18 cellular contexts compared by ENCODE assay signal in the genomic region with DNA sequence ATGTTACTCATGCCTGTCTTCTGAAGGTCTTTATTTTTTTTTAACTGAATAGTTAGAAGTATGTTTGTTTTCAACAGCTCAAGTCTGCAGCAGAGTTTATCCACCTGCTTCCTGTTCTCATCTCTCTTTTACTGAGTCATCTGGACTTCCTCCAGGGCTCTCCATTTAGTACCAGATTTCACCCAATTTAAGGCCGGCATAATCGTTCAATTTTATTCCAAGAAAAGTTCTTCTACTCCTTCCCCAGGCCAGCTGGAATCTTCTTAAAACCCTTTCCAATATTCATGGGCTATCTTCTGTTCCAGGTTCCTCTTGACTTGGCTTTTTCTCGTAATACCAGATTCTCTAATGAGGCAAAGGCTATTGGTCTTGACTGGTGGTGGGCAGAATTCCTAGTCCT.
A peak's percentile ranks its signal among the peaks of the same experiment; 100 is the strongest.
DNase-seq lines count a peak whose midpoint lies in the region; ATAC-seq and TF ChIP-seq lines count a peak whose summit lies in the region.
"Had no signal": no experiment of that assay in that cellular context is flagged by ENCODE, and none has a peak within 500 bp of the region (broad histone marks: within the 10 kb centered on the region; RNA-seq: fewer than 3 reads in every experiment).

No MANE protein-coding gene starts in this region.

- no peaks in the 10 kb centered on the region for H3F3A ChIP-seq in GM23248 (ENCODE audit: insufficient read depth)
- H3F3A ChIP-seq in PC-3 (ENCODE audit: low read length, unreplicated experiment) = no peaks in the 10 kb centered on the region

- ATAC-seq in PC-3 = peak; percentile 45
- peak; percentile 69 for ATAC-seq in sciatic nerve
- no peak for ATAC-seq in GM21526 (IDR thresholded peaks at IDR 0.05; ENCODE audit: low FRiP score, unreplicated experiment)
- no peak for ATAC-seq in GM19395 (IDR thresholded peaks at IDR 0.05; ENCODE audit: unreplicated experiment)
- ATAC-seq: effector memory CD8-positive, alpha-beta T cell; HCT116; naive thymus-derived CD4-positive, alpha-beta T cell; stimulated activated memory B cell treated with anti-CD40 and anti-IgM and Interleukin-4, amounts not matched to agents 10 μg/mL and 1 μg/mL and 100 μg/mL, for 72 hours had no signal

- no TSS peak for BruUV-seq in PC-3 (replicated peaks; lab: Mats Ljungman, UMichigan)

- in situ Hi-C loops in GM23248 (cut with MboI) = no loop called here

- no peaks in the 10 kb centered on the region for H3K27me3 ChIP-seq in GM23248 (replicated peaks; ENCODE audit: insufficient read depth)
- H3K27me3 ChIP-seq in PC-3 (ENCODE audit: low read length) = no peaks in the 10 kb centered on the region
- H3K27me3 ChIP-seq: breast epithelium, uterus had no signal

- no peak for TF ChIP-seq CTCF in PC-3 (conservative IDR thresholded peaks at IDR 0.05; ENCODE audit: low read depth, low read length)
- no peak for TF ChIP-seq CTCF in fibroblast of the aortic adventitia (IDR thresholded peaks at IDR 0.05; ENCODE audit: insufficient read depth, low read length)

- POLR2A ChIA-PET in PC-3 (lab: Charles Lee; ENCODE audit: unreplicated experiment) = no interaction called here

- no peak overlapping the region for H3K4me2 ChIP-seq in GM23248 (ENCODE audit: unreplicated experiment)
- no peak overlapping the region for H3K4me2 ChIP-seq in PC-3 (ENCODE audit: low read length)

- H2AFZ ChIP-seq in GM23248 = 0 out of 2 replicates have a peak overlapping the region, but pooled peaks have one; percentile 15
- no peak overlapping the region for H2AFZ ChIP-seq in PC-3 (ENCODE audit: low read length)

- intact Hi-C loops in PC-3 (cut with micrococcal nuclease) (no loop called here), sciatic nerve (cut with DNase I) (no loop called here)

- no peak overlapping the region for H3K9ac ChIP-seq in GM23248
- no peak overlapping the region for H3K9ac ChIP-seq in PC-3 (ENCODE audit: low read length)

- CTCF ChIA-PET in PC-3 (lab: Charles Lee) = no interaction called here

- 12 to 17% methylated on average over 3 of the region's 3 CpGs for WGBS in GM23248 (ENCODE audit: low coverage in 1 of 2, low lambda C conversion rate in 2 of 2, missing lambda C conversion rate in 2 of 2), 2 experiments

- H3K79me2 ChIP-seq in GM23248 (ENCODE audit: insufficient read depth) = no peaks in the 10 kb centered on the region
- no peaks in the 10 kb centered on the region for H3K79me2 ChIP-seq in PC-3 (ENCODE audit: low read length)

- no peak overlapping the region for H3K4me3 ChIP-seq in GM23248
- H3K4me3 ChIP-seq in PC-3 (ENCODE audit: low read length) = no peak overlapping the region
- H3K4me3 ChIP-seq in fibroblast of the aortic adventitia (ENCODE audit: low read depth, low read length) = no peak overlapping the region
- H3K4me3 ChIP-seq: breast epithelium, SK-N-MC, uterus had no signal

- H3K27ac ChIP-seq in GM23248 (no peak overlapping the region), PC-3 (ENCODE audit: low read length) (no peak overlapping the region)
- H3K27ac ChIP-seq: breast epithelium, HL-60, SK-N-MC, uterus had no signal

- H3K9me2 ChIP-seq in GM23248 (ENCODE audit: insufficient read depth) (no peaks in the 10 kb centered on the region), PC-3 (replicated peaks; ENCODE audit: low read length) (no peaks in the 10 kb centered on the region)

- DNase-seq in GM23248 = peak; percentile 52
- peak; percentile 15 for DNase-seq in PC-3
- peak; percentile 88 for DNase-seq in fibroblast of the aortic adventitia (ENCODE audit: low read depth)
- DNase-seq in sciatic nerve (ENCODE audit: low spot score) = no peak
- DNase-seq in OCI-M2 (lab: John Stamatoyannopoulos, UW; ENCODE audit: unreplicated experiment) = no peak
- DNase-seq: effector memory CD8-positive, alpha-beta T cell; naive thymus-derived CD4-positive, alpha-beta T cell; NK-92 treated with Interleukin-12 subunit alpha and Interleukin-12 subunit beta, amount 100 ng/mL, for 24 hours; retina; stimulated activated CD4-positive, alpha-beta T cell treated with anti-CD3 and anti-CD28 coated beads, Interleukin-4, amount 100 ng/mL, for 4 hours; uterus had no signal

- H3K36me3 ChIP-seq in GM23248 (ENCODE audit: low read depth) (no peaks in the 10 kb centered on the region), PC-3 (ENCODE audit: low read depth, low read length) (no peaks in the 10 kb centered on the region)
- H3K36me3 ChIP-seq: breast epithelium, uterus had no signal

- H3K4me1 ChIP-seq in GM23248 (ENCODE audit: insufficient read depth) (no peaks in the 10 kb centered on the region), PC-3 (ENCODE audit: insufficient read depth, low read length) (no peaks in the 10 kb centered on the region)
- H3K4me1 ChIP-seq: breast epithelium, uterus had no signal

- H3K9me3 ChIP-seq in GM23248 (ENCODE audit: low read depth) (no peaks in the 10 kb centered on the region), PC-3 (ENCODE audit: low read length) (no peaks in the 10 kb centered on the region)
- H3K9me3 ChIP-seq: uterus had no signal

- H4K20me1 ChIP-seq in GM23248 (ENCODE audit: insufficient read depth) (no peaks in the 10 kb centered on the region), PC-3 (ENCODE audit: low read length) (no peaks in the 10 kb centered on the region)

Comparison
In these comparisons a context has a peak if more than half of its experiments do, and no peak if none do; other contexts are left out.
1. DNase-seq: peak in GM23248 (single experiment), PC-3 (single experiment) and fibroblast of the aortic adventitia (single experiment); none in sciatic nerve (single experiment) and OCI-M2 (single experiment).
2. ATAC-seq: peak in PC-3 (single experiment) and sciatic nerve (single experiment); none in GM21526 (single experiment) and GM19395 (single experiment).